In genomic region chr14:21234112-21234511, GRCh38 we compare ENCODE assay signal across 20 cellular contexts. TPM values are rescaled to one million over a fixed set of nuclear protein-coding genes. Genes with fewer than 3 reads are reported as not detected.
A peak's percentile ranks its signal among the peaks of the same experiment; 100 is the strongest.
DNase-seq lines count a peak whose midpoint lies in the region; ATAC-seq lines count a peak whose summit lies in the region.
"Had no signal": no experiment of that assay in that cellular context is flagged by ENCODE, and none has a peak within 500 bp of the region (broad histone marks: within the 10 kb centered on the region; RNA-seq: fewer than 3 reads in every experiment).

No MANE protein-coding gene starts in this region.

- no peak overlapping the region for H3K4me2 ChIP-seq in GM23248 (ENCODE audit: unreplicated experiment)
- H3K4me2 ChIP-seq: BLaER1, KMS-11 had no signal

- peaks cover 38% of the 10 kb centered on the region for H4K20me1 ChIP-seq in GM23248 (ENCODE audit: insufficient read depth)

- H3K9ac ChIP-seq in GM23248: no peak overlapping the region
- H3K9ac ChIP-seq: BLaER1, KMS-11 had no signal

- peaks cover 77% of the 10 kb centered on the region for H3K36me3 ChIP-seq in GM23248 (ENCODE audit: low read depth)

- POLR2A ChIA-PET in naive thymus-derived CD8-positive, alpha-beta T cell (lab: Charles Lee): no interaction called here

- peaks cover 62% of the 10 kb centered on the region for H3K4me1 Mint-ChIP-seq in T-helper 1 cell treated with Interleukin-12 subunit alpha and Interleukin-12 subunit beta and Interleukin-4 antibody, amounts not matched to agents 30 μg/mL and 1 μg/mL, for 36 hours (ENCODE audit: low read depth)
- peaks cover 49% of the 10 kb centered on the region for H3K4me1 Mint-ChIP-seq in activated T-helper 17 cell treated with anti-CD3 and anti-CD28 coated beads, Interleukin-2, amount 50 U/mL, for 72 hours
- H3K4me1 Mint-ChIP-seq in naive thymus-derived CD8-positive, alpha-beta T cell: peaks cover 37 to 96% (median 91%) of the 10 kb centered on the region in 4 donors

- H3K27ac ChIP-seq in GM23248: peak overlapping the region; percentile 28; the same call in 1 of the 2 replicates
- H3K27ac ChIP-seq: 22Rv1, BLaER1, heart left ventricle, KMS-11, SJSA1, stomach had no signal

- no peak for ATAC-seq in activated T-helper 17 cell treated with anti-CD3 and anti-CD28 coated beads, Interleukin-2, amount 50 U/mL, for 72 hours (replicated peaks)
- ATAC-seq in naive thymus-derived CD8-positive, alpha-beta T cell: no peak
- ATAC-seq in GM18517 (IDR thresholded peaks at IDR 0.05; ENCODE audit: unreplicated experiment): no peak

- H3K79me2 ChIP-seq in GM23248 (ENCODE audit: insufficient read depth): peaks cover 100% of the 10 kb centered on the region

- DNase-seq in T-helper 1 cell (no peak), GM23248 (peak; percentile 51), NK-92 (lab: John Stamatoyannopoulos, UW; ENCODE audit: unreplicated experiment) (no peak)
- no peak for DNase-seq in naive thymus-derived CD8-positive, alpha-beta T cell
- no peak for DNase-seq in stimulated activated CD8-positive, alpha-beta memory T cell treated with anti-CD3 and anti-CD28 coated beads, Interleukin-4, amount 100 ng/mL, for 48 hours
- DNase-seq: activated CD4-positive, alpha-beta T cell treated with anti-CD3 and anti-CD28 coated beads, Interleukin-2, amount 10 ng/mL, durations not matched to agents 7 days and 5 days; activated effector memory CD4-positive, alpha-beta T cell treated with Interleukin-2 at 50 U/mL for 16 hours; heart left ventricle; islet precursor cell; NCI-H1105 treated with DMSO at 0.1 percent for 48 hours; nephron progenitor cell; stomach had no signal

- H3F3A ChIP-seq in GM23248 (ENCODE audit: insufficient read depth): peaks cover 87% of the 10 kb centered on the region

- H3K4me1 ChIP-seq in GM23248 (ENCODE audit: insufficient read depth): peaks cover 17% of the 10 kb centered on the region
- H3K4me1 ChIP-seq: SJSA1 had no signal

- no peak overlapping the region for H3K4me3 Mint-ChIP-seq in T-helper 1 cell treated with Interleukin-12 subunit alpha and Interleukin-12 subunit beta and Interleukin-4 antibody, amounts not matched to agents 30 μg/mL and 1 μg/mL, for 36 hours
- H3K4me3 Mint-ChIP-seq in activated T-helper 17 cell treated with anti-CD3 and anti-CD28 coated beads, Interleukin-2, amount 50 U/mL, for 72 hours: peak overlapping the region; percentile 47
- H3K4me3 Mint-ChIP-seq in naive thymus-derived CD8-positive, alpha-beta T cell: peak overlapping the region in 6 of 10 donors; percentile 12 to 61 (median 44)
- H3K4me3 Mint-ChIP-seq: activated CD4-positive, alpha-beta T cell treated with anti-CD3 and anti-CD28 coated beads, Interleukin-2, amount 10 ng/mL, durations not matched to agents 7 days and 5 days; nephron progenitor cell had no signal

- no peaks in the 10 kb centered on the region for H3K9me3 Mint-ChIP-seq in T-helper 1 cell treated with Interleukin-12 subunit alpha and Interleukin-12 subunit beta and Interleukin-4 antibody, amounts not matched to agents 30 μg/mL and 1 μg/mL, for 36 hours
- no peaks in the 10 kb centered on the region for H3K9me3 Mint-ChIP-seq in activated T-helper 17 cell treated with anti-CD3 and anti-CD28 coated beads, Interleukin-2, amount 50 U/mL, for 72 hours
- no peaks in the 10 kb centered on the region for H3K9me3 Mint-ChIP-seq in naive thymus-derived CD8-positive, alpha-beta T cell
- H3K9me3 Mint-ChIP-seq: activated CD4-positive, alpha-beta T cell treated with anti-CD3 and anti-CD28 coated beads, Interleukin-2, amount 10 ng/mL, durations not matched to agents 7 days and 5 days; nephron progenitor cell had no signal

- no peak overlapping the region for H2AFZ ChIP-seq in GM23248

- peak overlapping the region; percentile 0 for H3K27ac Mint-ChIP-seq in T-helper 1 cell treated with Interleukin-12 subunit alpha and Interleukin-12 subunit beta and Interleukin-4 antibody, amounts not matched to agents 30 μg/mL and 1 μg/mL, for 36 hours
- peak overlapping the region; percentile 46 for H3K27ac Mint-ChIP-seq in activated T-helper 17 cell treated with anti-CD3 and anti-CD28 coated beads, Interleukin-2, amount 50 U/mL, for 72 hours
- peak overlapping the region; percentile 3 to 92 (median 68) for H3K27ac Mint-ChIP-seq in naive thymus-derived CD8-positive, alpha-beta T cell

- peaks cover 47% of the 10 kb centered on the region for H3K36me3 Mint-ChIP-seq in T-helper 1 cell treated with Interleukin-12 subunit alpha and Interleukin-12 subunit beta and Interleukin-4 antibody, amounts not matched to agents 30 μg/mL and 1 μg/mL, for 36 hours (ENCODE audit: low read depth)
- peaks cover 100% of the 10 kb centered on the region for H3K36me3 Mint-ChIP-seq in activated T-helper 17 cell treated with anti-CD3 and anti-CD28 coated beads, Interleukin-2, amount 50 U/mL, for 72 hours (ENCODE audit: low read depth)
- H3K36me3 Mint-ChIP-seq in naive thymus-derived CD8-positive, alpha-beta T cell: peaks cover 14 to 88% (median 33%) of the 10 kb centered on the region in 3 donors

- H3K9me2 ChIP-seq in GM23248 (ENCODE audit: insufficient read depth): no peaks in the 10 kb centered on the region

- WGBS in GM23248 (ENCODE audit: low coverage in 1 of 2, low lambda C conversion rate in 2 of 2, missing lambda C conversion rate in 2 of 2), 2 experiments: 85 to 90% methylated on average over 5 of the region's 5 CpGs

- no peak overlapping the region for H3K4me3 ChIP-seq in GM23248
- H3K4me3 ChIP-seq: BLaER1, heart left ventricle, SJSA1, stomach had no signal

- no peaks in the 10 kb centered on the region for H3K27me3 ChIP-seq in GM23248 (replicated peaks; ENCODE audit: insufficient read depth)
- H3K27me3 ChIP-seq: BLaER1, heart left ventricle, SJSA1, stomach had no signal

- no peaks in the 10 kb centered on the region for H3K27me3 Mint-ChIP-seq in T-helper 1 cell treated with Interleukin-12 subunit alpha and Interleukin-12 subunit beta and Interleukin-4 antibody, amounts not matched to agents 30 μg/mL and 1 μg/mL, for 36 hours (ENCODE audit: low read depth)
- no peaks in the 10 kb centered on the region for H3K27me3 Mint-ChIP-seq in activated T-helper 17 cell treated with anti-CD3 and anti-CD28 coated beads, Interleukin-2, amount 50 U/mL, for 72 hours
- no peaks in the 10 kb centered on the region for H3K27me3 Mint-ChIP-seq in naive thymus-derived CD8-positive, alpha-beta T cell
- H3K27me3 Mint-ChIP-seq: activated CD4-positive, alpha-beta T cell treated with anti-CD3 and anti-CD28 coated beads, Interleukin-2, amount 10 ng/mL, durations not matched to agents 7 days and 5 days had no signal

- H3K9me3 ChIP-seq in GM23248 (ENCODE audit: low read depth): no peaks in the 10 kb centered on the region
- H3K9me3 ChIP-seq: BLaER1, heart left ventricle, SJSA1, stomach had no signal

- in situ Hi-C loops in GM23248 (cut with MboI): no loop called here

RNA-seq across cellular contexts. Expression of gene HNRNPC, which starts 35.1 kb away (rescaled TPM):
- 674 and 705 TPM in 2 replicates for total RNA-seq in GM23248 (2014; rRNA removed; shearing (Covaris generic))
- polyA plus RNA-seq in GM23248 (2016; fragmentation: Nextera tagmentation; extraction: Ambion mirVana): 584 and 592 TPM in 2 replicates
- 100 to 1,000 TPM; 720 to 984 TPM for total RNA-seq in activated T-helper 17 cell treated with anti-CD3 and anti-CD28 coated beads, Interleukin-2, amount 50 U/mL, for 72 hours
- 100 to 1,000 TPM; 569 to 584 TPM for total RNA-seq in naive thymus-derived CD8-positive, alpha-beta T cell
- polyA plus RNA-seq in naive thymus-derived CD8-positive, alpha-beta T cell: 100 to 1,000 TPM; 795 to 893 (median 875) TPM

RNA-seq across cellular contexts. Expression of gene RPGRIP1, which starts 45.8 kb away (rescaled TPM):
- not detected in 2 replicates for total RNA-seq in GM23248 (2014; rRNA removed; shearing (Covaris generic))
- not detected in 2 replicates for polyA plus RNA-seq in GM23248 (2016; fragmentation: Nextera tagmentation; extraction: Ambion mirVana)
- not detected for total RNA-seq in activated T-helper 17 cell treated with anti-CD3 and anti-CD28 coated beads, Interleukin-2, amount 50 U/mL, for 72 hours
- not detected for total RNA-seq in naive thymus-derived CD8-positive, alpha-beta T cell
- under 1 TPM in 1 of 3 donors, not detected in 2; 0.09 TPM for polyA plus RNA-seq in naive thymus-derived CD8-positive, alpha-beta T cell
- total RNA-seq: activated CD4-positive, alpha-beta T cell treated with anti-CD3 and anti-CD28 coated beads, Interleukin-2, amount 10 ng/mL, durations not matched to agents 7 days and 5 days; H4; SJSA1 had no signal

Comparison
In these comparisons a context has a peak if more than half of its experiments do, and no peak if none do; other contexts are left out.
1. H3K27ac Mint-ChIP-seq: peak in every context shown above with its lines; median percentile 68 in naive thymus-derived CD8-positive, alpha-beta T cell; 46 in activated T-helper 17 cell treated with anti-CD3 and anti-CD28 coated beads, Interleukin-2, amount 50 U/mL, for 72 hours; 0 in T-helper 1 cell treated with Interleukin-12 subunit alpha and Interleukin-12 subunit beta and Interleukin-4 antibody, amounts not matched to agents 30 μg/mL and 1 μg/mL, for 36 hours.